Comparison of ENCODE assay signal across 24 cellular contexts in genomic region chr19:35117791-35118190, GRCh38. TPM values are rescaled to one million over a fixed set of nuclear protein-coding genes. Genes with fewer than 3 reads are reported as not detected.
DNase-seq lines count a peak whose midpoint lies in the region; ATAC-seq and TF ChIP-seq lines count a peak whose summit lies in the region.
"Had no signal": no experiment of that assay in that cellular context is flagged by ENCODE, and none has a peak within 500 bp of the region (broad histone marks: within the 10 kb centered on the region; RNA-seq: fewer than 3 reads in every experiment).

No MANE protein-coding gene starts in this region.

- no peak for TF ChIP-seq POLR2A in stomach (IDR thresholded peaks at IDR 0.05)

- 26 to 43% (median 39%) methylated on average over 11 of the region's 11 CpGs for WGBS in stomach, 5 donors

- peak overlapping the region; percentile 80 for H3K27ac Mint-ChIP-seq in dendritic cell treated with granulocyte-macrophage colony-stimulating factor and Interleukin-4, amounts not matched to agents 40 ng/mL and 50 ng/mL, for 4 days
- H3K27ac Mint-ChIP-seq: activated CD4-positive, alpha-beta T cell treated with anti-CD3 and anti-CD28 coated beads, Interleukin-2, amount 10 ng/mL, durations not matched to agents 7 days and 5 days; activated T-helper 2 cell treated with anti-CD3 and anti-CD28 coated beads, Interferon-gamma antibody, Interleukin-2, Interleukin-4, amounts not matched to agents 10 μg/mL and 5 μg/mL and 100 μg/mL, durations not matched to agents 14 hours and 24 hours and 36 hours; progenitor cell of endocrine pancreas; stimulated activated naive CD8-positive, alpha-beta T cell treated with anti-CD3 and anti-CD28 coated beads, Interleukin-15, amount 100 ng/mL, for 72 hours had no signal

- intact Hi-C loops in dendritic cell treated with granulocyte-macrophage colony-stimulating factor and Interleukin-4, amounts not matched to agents 40 ng/mL and 50 ng/mL, for 4 days (cut with micrococcal nuclease), result no loop called here
- intact Hi-C loops in left colon (cut with DNase I, micrococcal nuclease), result no loop called here
- intact Hi-C loops in stomach (cut with DNase I; ENCODE audit: low total_unique reads), result no loop called here

- ATAC-seq in left colon (peak; percentile 14), HG03520 (IDR thresholded peaks at IDR 0.05; ENCODE audit: unreplicated experiment) (no peak)
- ATAC-seq: stimulated activated naive CD8-positive, alpha-beta T cell treated with anti-CD3 and anti-CD28 coated beads, Interleukin-15, amount 100 ng/mL, for 72 hours had no signal

- no peak for TF ChIP-seq EP300 in stomach (IDR thresholded peaks at IDR 0.05)

- H3K9me3 Mint-ChIP-seq in dendritic cell treated with granulocyte-macrophage colony-stimulating factor and Interleukin-4, amounts not matched to agents 40 ng/mL and 50 ng/mL, for 4 days, result no peaks in the 10 kb centered on the region
- H3K9me3 Mint-ChIP-seq: activated CD4-positive, alpha-beta T cell treated with anti-CD3 and anti-CD28 coated beads, Interleukin-2, amount 10 ng/mL, durations not matched to agents 7 days and 5 days; activated T-helper 2 cell treated with anti-CD3 and anti-CD28 coated beads, Interferon-gamma antibody, Interleukin-2, Interleukin-4, amounts not matched to agents 10 μg/mL and 5 μg/mL and 100 μg/mL, durations not matched to agents 14 hours and 24 hours and 36 hours; neural progenitor cell; stimulated activated naive CD8-positive, alpha-beta T cell treated with anti-CD3 and anti-CD28 coated beads, Interleukin-15, amount 100 ng/mL, for 72 hours had no signal

- peaks cover 0 to 17% (median 5%) of the 10 kb centered on the region in 4 donors for H3K36me3 ChIP-seq in stomach
- H3K36me3 ChIP-seq in brain microvascular endothelial cell (replicated peaks), result no peaks in the 10 kb centered on the region
- H3K36me3 ChIP-seq: BLaER1, MG63, neural progenitor cell, spleen had no signal

- peak; percentile 60 for DNase-seq in NCI-H69 (lab: John Stamatoyannopoulos, UW)
- DNase-seq in left colon, result peak; percentile 51 to 55
- peak; percentile 61 for DNase-seq in stomach
- DNase-seq in hypothalamus (lab: John Stamatoyannopoulos, UW), result no peak
- DNase-seq in brain microvascular endothelial cell, result no peak
- DNase-seq in D341Med (ENCODE audit: low spot score), result no peak
- DNase-seq: activated CD4-positive, alpha-beta T cell treated with anti-CD3 and anti-CD28 coated beads, Interleukin-2, amount 10 ng/mL, durations not matched to agents 7 days and 5 days; foreskin melanocyte; kidney glomerular epithelial cell; MG63; NCI-H1436; NCI-H774; spleen; stimulated activated CD4-positive, alpha-beta T cell treated with anti-CD3 and anti-CD28 coated beads, Interleukin-4, amount 100 ng/mL, for 24 hours; stimulated activated naive CD8-positive, alpha-beta T cell treated with anti-CD3 and anti-CD28 coated beads, Interleukin-15, amount 100 ng/mL, for 72 hours; T-helper 1 cell had no signal

- no peaks in the 10 kb centered on the region for H3K9me3 ChIP-seq in stomach
- H3K9me3 ChIP-seq: BLaER1, MG63, spleen had no signal

- H3K27ac ChIP-seq in stomach (peak overlapping the region; percentile 87 to 95 (median 88)), brain microvascular endothelial cell (no peak overlapping the region)
- H3K27ac ChIP-seq: BLaER1, neural progenitor cell had no signal

- TF ChIP-seq CTCF in stomach (IDR thresholded peaks at IDR 0.05), result no peak
- TF ChIP-seq CTCF in brain microvascular endothelial cell (IDR thresholded peaks at IDR 0.05; ENCODE audit: low read depth, low read length, missing control alignments), result no peak

- no peaks in the 10 kb centered on the region for H3K36me3 Mint-ChIP-seq in dendritic cell treated with granulocyte-macrophage colony-stimulating factor and Interleukin-4, amounts not matched to agents 40 ng/mL and 50 ng/mL, for 4 days (ENCODE audit: low read depth)
- H3K36me3 Mint-ChIP-seq: neural progenitor cell had no signal

- H3K4me1 ChIP-seq in stomach, result peaks cover 26 to 69% (median 41%) of the 10 kb centered on the region in 4 donors

- peak overlapping the region; percentile 24 to 59 (median 49) for H3K4me3 ChIP-seq in stomach
- H3K4me3 ChIP-seq in brain microvascular endothelial cell (ENCODE audit: low read depth, low read length), result no peak overlapping the region
- H3K4me3 ChIP-seq: BLaER1, MG63, neural progenitor cell, spleen had no signal

- in situ Hi-C loops in brain microvascular endothelial cell (cut with HindIII; ENCODE audit: low pct_ligation_motif_present, low sequenced_read_pairs), result no loop called here

- H3K4me1 Mint-ChIP-seq in dendritic cell treated with granulocyte-macrophage colony-stimulating factor and Interleukin-4, amounts not matched to agents 40 ng/mL and 50 ng/mL, for 4 days (ENCODE audit: low read depth), result peaks cover 66% of the 10 kb centered on the region

- H3K4me3 Mint-ChIP-seq in dendritic cell treated with granulocyte-macrophage colony-stimulating factor and Interleukin-4, amounts not matched to agents 40 ng/mL and 50 ng/mL, for 4 days, result no peak overlapping the region
- H3K4me3 Mint-ChIP-seq: activated CD4-positive, alpha-beta T cell treated with anti-CD3 and anti-CD28 coated beads, Interleukin-2, amount 10 ng/mL, durations not matched to agents 7 days and 5 days; neural progenitor cell; stimulated activated naive CD8-positive, alpha-beta T cell treated with anti-CD3 and anti-CD28 coated beads, Interleukin-15, amount 100 ng/mL, for 72 hours had no signal

- no peaks in the 10 kb centered on the region for H3K27me3 ChIP-seq in stomach
- H3K27me3 ChIP-seq in brain microvascular endothelial cell (replicated peaks), result no peaks in the 10 kb centered on the region
- H3K27me3 ChIP-seq: BLaER1, MG63, neural progenitor cell had no signal

- H3K27me3 Mint-ChIP-seq in dendritic cell treated with granulocyte-macrophage colony-stimulating factor and Interleukin-4, amounts not matched to agents 40 ng/mL and 50 ng/mL, for 4 days, result peaks cover 41% of the 10 kb centered on the region
- H3K27me3 Mint-ChIP-seq: stimulated activated naive CD8-positive, alpha-beta T cell treated with anti-CD3 and anti-CD28 coated beads, Interleukin-15, amount 100 ng/mL, for 72 hours had no signal

RNA-seq across cellular contexts. Expression of gene FXYD3, which starts 2.2 kb away (rescaled TPM):
- 1,000 to 10,000 TPM; 4,169 to 4,218 TPM for total RNA-seq in left colon
- total RNA-seq in stomach, result 100 to 1,000 TPM in 4 of 5 donors, 10 to 100 TPM in 1; 84.8 to 704 (median 191) TPM
- polyA plus RNA-seq in stomach, result 100 to 1,000 TPM; 442 to 800 (median 537) TPM
- total RNA-seq: A673; activated CD4-positive, alpha-beta T cell treated with anti-CD3 and anti-CD28 coated beads, Interleukin-2, amount 10 ng/mL, durations not matched to agents 7 days and 5 days; activated T-helper 2 cell treated with anti-CD3 and anti-CD28 coated beads, Interferon-gamma antibody, Interleukin-2, Interleukin-4, amounts not matched to agents 10 μg/mL and 5 μg/mL and 100 μg/mL, durations not matched to agents 14 hours and 24 hours and 36 hours; mononuclear cell; spleen had no signal

RNA-seq across cellular contexts. Expression of gene LGI4, which starts 17.1 kb away (rescaled TPM):
- 10 to 100 TPM in 1 of 2 donors, 1 to 10 TPM in 1; 9.7 to 14.2 TPM for total RNA-seq in left colon
- 10 to 100 TPM in 3 of 5 donors, 1 to 10 TPM in 2; 3.1 to 40.0 (median 16.3) TPM for total RNA-seq in stomach
- 10 to 100 TPM in 2 of 3 donors, 1 to 10 TPM in 1; 4.4 to 18.6 (median 10.4) TPM for polyA plus RNA-seq in stomach
- total RNA-seq: A673, progenitor cell of endocrine pancreas had no signal

RNA-seq across cellular contexts. Expression of gene FXYD1, which starts 20.8 kb away (rescaled TPM):
- total RNA-seq in left colon (10 to 100 TPM in 1 of 2 donors, 1 to 10 TPM in 1; 7.7 to 30.3 TPM), stomach (100 to 1,000 TPM in 1 of 5 donors, 10 to 100 TPM in 2, 1 to 10 TPM in 1, not detected in 1; 7.5 to 193 (median 14.8) TPM)
- polyA plus RNA-seq in stomach, result 10 to 100 TPM; 24.0 to 67.4 (median 60.3) TPM
- total RNA-seq: A673, progenitor cell of endocrine pancreas had no signal

RNA-seq across cellular contexts. Expression of gene FXYD7, which starts 25.3 kb away (rescaled TPM):
- total RNA-seq in left colon (not detected), stomach (1 to 10 TPM in 1 of 5 donors, not detected in 4; 2.6 TPM)
- polyA plus RNA-seq in stomach, result under 1 TPM in 1 of 3 donors, not detected in 2; 0.55 TPM
- total RNA-seq: activated T-helper 2 cell treated with anti-CD3 and anti-CD28 coated beads, Interferon-gamma antibody, Interleukin-2, Interleukin-4, amounts not matched to agents 10 μg/mL and 5 μg/mL and 100 μg/mL, durations not matched to agents 14 hours and 24 hours and 36 hours; progenitor cell of endocrine pancreas had no signal

RNA-seq across cellular contexts. Expression of gene FXYD5, which starts 36.7 kb away (rescaled TPM):
- total RNA-seq in left colon (10 to 100 TPM; 14.9 to 18.3 TPM), stomach (100 to 1,000 TPM in 1 of 5 donors, 10 to 100 TPM in 4; 10.3 to 118 (median 19.2) TPM)
- 10 to 100 TPM; 37.9 to 81.1 (median 55.0) TPM for polyA plus RNA-seq in stomach

Comparison
In these comparisons a context has a peak if more than half of its experiments do, and no peak if none do; other contexts are left out.
1. DNase-seq: peak in NCI-H69 (single experiment), left colon (2 of 2) and stomach (single experiment); none in hypothalamus (0 of 51), brain microvascular endothelial cell (single experiment) and D341Med (single experiment).
2. RNA of gene FXYD3, which starts 2.2 kb away (total RNA-seq): 4,169 to 4,218 TPM in left colon; 84.8 to 704 TPM in stomach; every median in the first group is over 4 times any median in the second.